1 cellular context compared by ENCODE assay signal in genomic region chr5:173294673-173295320, GRCh38.
TF ChIP-seq lines count a peak whose summit lies in the region.

No MANE protein-coding gene starts in this region.

TF ChIP-seq in HCT116, 20 proteins besides CTCF, POLR2A, EP300 and RAD21:
- TF ChIP-seq ATF3 (IDR thresholded peaks at IDR 0.05), result no peak
- TF ChIP-seq EGR1 (IDR thresholded peaks at IDR 0.05; ENCODE audit: low read depth), result no peak
- no peak for TF ChIP-seq JUND (IDR thresholded peaks at IDR 0.05)
- TF ChIP-seq ZBTB33 (IDR thresholded peaks at IDR 0.05; ENCODE audit: extremely low read depth, insufficient replicate concordance, low read length), result no peak
- TF ChIP-seq ZFX (IDR thresholded peaks at IDR 0.05), result no peak
- TF ChIP-seq EZH2 (IDR thresholded peaks at IDR 0.05), result no peak
- TF ChIP-seq TCF7L2 (IDR thresholded peaks at IDR 0.05; ENCODE audit: borderline replicate concordance, extremely low read depth, insufficient read depth, insufficient read length), result no peak
- no peak for TF ChIP-seq SIN3A (IDR thresholded peaks at IDR 0.05; ENCODE audit: low read depth)
- no peak for TF ChIP-seq YY1 (IDR thresholded peaks at IDR 0.05; ENCODE audit: extremely low read depth, insufficient replicate concordance, low read depth, low read length)
